Comparison of ENCODE assay signal across 8 cellular contexts in genomic region chr1:224851210-224851849, GRCh38.
A peak's percentile ranks its signal among the peaks of the same experiment; 100 is the strongest.
DNase-seq lines count a peak whose midpoint lies in the region; ATAC-seq and TF ChIP-seq lines count a peak whose summit lies in the region.

No MANE protein-coding gene starts in this region.

- TF ChIP-seq CTCF in AG09319 (IDR thresholded peaks at IDR 0.05; ENCODE audit: low read depth, low read length) (peak; percentile 84), esophagus muscularis mucosa (IDR thresholded peaks at IDR 0.05) (peak; percentile 36 to 53 (median 40)), nephron progenitor cell (IDR thresholded peaks at IDR 0.05) (peak; percentile 70), thoracic aorta (IDR thresholded peaks at IDR 0.05) (peak; percentile 14)

- WGBS in esophagus muscularis mucosa = 74% methylated on average over 3 of the region's 6 CpGs

- H3K27me3 Mint-ChIP-seq in nephron progenitor cell (ENCODE audit: low read depth, poor library complexity) = no peaks in the 10 kb centered on the region

- no peak for TF ChIP-seq EP300 in esophagus muscularis mucosa (IDR thresholded peaks at IDR 0.05)

- intact Hi-C loops in esophagus muscularis mucosa (cut with DNase I) = loop anchor here (2.0 kb wide), 1 partner anchor 339 kb away; no protein-coding TSS in a partner anchor

- H3K36me3 ChIP-seq in esophagus muscularis mucosa (no peaks in the 10 kb centered on the region), thoracic aorta (no peaks in the 10 kb centered on the region)

- H3K27ac Mint-ChIP-seq in nephron progenitor cell = no peak overlapping the region

- H3K27me3 ChIP-seq in esophagus muscularis mucosa (no peaks in the 10 kb centered on the region), thoracic aorta (replicated peaks; ENCODE audit: insufficient read depth) (no peaks in the 10 kb centered on the region)

- peak; percentile 77 for ATAC-seq in GM18511 (IDR thresholded peaks at IDR 0.05; ENCODE audit: unreplicated experiment)
- peak; percentile 66 for ATAC-seq in HG03175 (IDR thresholded peaks at IDR 0.05; ENCODE audit: unreplicated experiment)
- ATAC-seq in thoracic aorta (ENCODE audit: insufficient number of reproducible peaks, low FRiP score, low read depth) = no peak

- no peaks in the 10 kb centered on the region for H3K36me3 Mint-ChIP-seq in nephron progenitor cell (ENCODE audit: low read depth)

- H3K9me3 ChIP-seq in esophagus muscularis mucosa (no peaks in the 10 kb centered on the region), thoracic aorta (no peaks in the 10 kb centered on the region)

- H3K4me1 ChIP-seq in esophagus muscularis mucosa (no peaks in the 10 kb centered on the region), thoracic aorta (ENCODE audit: control insufficient read depth in 1 of 2, low read depth in 2 of 2) (no peaks in the 10 kb centered on the region)

- H3K9me3 Mint-ChIP-seq in nephron progenitor cell = peaks cover 7% of the 10 kb centered on the region

- no peak overlapping the region for H3K4me3 Mint-ChIP-seq in nephron progenitor cell

- peak; percentile 28 for DNase-seq in AG09319 (ENCODE audit: extremely low read depth, low read depth)
- DNase-seq in NCI-H774 (lab: John Stamatoyannopoulos, UW) = peak; percentile 57
- peak; percentile 22 for DNase-seq in activated T-cell treated with anti-CD3 and anti-CD28 coated beads for 1 hour (ENCODE audit: low read depth)
- DNase-seq in esophagus muscularis mucosa (ENCODE audit: extremely low spot score) = no peak
- DNase-seq in nephron progenitor cell = peak; percentile 69
- no peak for DNase-seq in thoracic aorta (ENCODE audit: low spot score)

- H3K4me3 ChIP-seq in esophagus muscularis mucosa (no peak overlapping the region), thoracic aorta (no peak overlapping the region)

- H3K4me1 Mint-ChIP-seq in nephron progenitor cell = peaks cover 4% of the 10 kb centered on the region

- H3K27ac ChIP-seq in esophagus muscularis mucosa (replicated peaks in 1 of 4) (no peak overlapping the region), thoracic aorta (no peak overlapping the region)

- TF ChIP-seq POLR2A in esophagus muscularis mucosa (IDR thresholded peaks at IDR 0.05; ENCODE audit: low read depth) = no peak

Comparison
In these comparisons a context has a peak if more than half of its experiments do, and no peak if none do; other contexts are left out.
1. DNase-seq: peak in AG09319 (single experiment), NCI-H774 (single experiment), activated T-cell treated with anti-CD3 and anti-CD28 coated beads for 1 hour (single experiment) and nephron progenitor cell (single experiment); none in esophagus muscularis mucosa (single experiment) and thoracic aorta (single experiment).
2. CTCF ChIP-seq: peak in every context shown above with its lines; median percentile 84 in AG09319; 70 in nephron progenitor cell; 40 in esophagus muscularis mucosa; 14 in thoracic aorta.